ENCODE assay signal across 8 cellular contexts in the genomic region with DNA sequence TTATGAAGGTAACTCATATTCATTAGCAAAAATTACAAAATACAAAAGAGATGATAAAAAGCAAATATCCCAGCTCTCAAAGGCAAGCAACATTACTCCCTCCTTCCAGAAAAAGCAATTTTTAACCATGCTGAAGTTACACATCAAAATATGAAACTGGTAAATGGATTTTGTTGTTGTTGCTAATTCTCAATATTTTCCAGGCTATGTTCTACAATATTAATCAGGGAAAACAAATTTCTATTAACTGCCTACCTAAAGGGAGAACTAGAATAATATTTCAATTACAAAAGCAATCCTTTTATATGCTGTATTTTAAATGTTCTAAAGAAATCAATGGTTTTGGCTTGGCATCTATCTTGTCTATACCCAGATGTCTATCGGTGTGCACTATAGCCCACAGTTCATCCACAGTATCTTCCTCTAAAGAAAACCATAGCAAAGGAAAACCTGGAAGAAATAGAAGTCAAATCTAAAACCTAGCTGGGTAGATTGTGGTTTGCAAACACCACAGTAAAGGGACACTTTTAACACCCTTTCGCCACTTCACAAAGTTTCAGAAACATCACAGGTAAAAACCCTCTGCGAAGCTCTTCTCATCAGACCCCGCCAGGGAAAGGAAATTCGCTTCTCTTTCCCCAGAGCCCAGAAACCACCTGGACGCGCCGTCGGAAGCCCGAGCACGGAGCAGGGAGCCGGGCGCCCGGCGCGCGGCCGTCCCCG. TPM values are rescaled to one million over a fixed set of nuclear protein-coding genes. Genes with fewer than 3 reads are reported as not detected.
DNase-seq lines count a peak whose midpoint lies in the region; ATAC-seq and TF ChIP-seq lines count a peak whose summit lies in the region.

No MANE protein-coding gene starts in this region.

- H3K9ac ChIP-seq in OCI-LY1 (ENCODE audit: low read length) (peak overlapping the region; percentile 81), skeletal muscle tissue (ENCODE audit: low read depth in 1 of 3, low read length in 3 of 3) (peak overlapping the region in 2 of 3 donors; percentile 34 to 67)

- peak; percentile 3 for ATAC-seq in CD8-positive, alpha-beta T cell
- ATAC-seq in GM21528 (IDR thresholded peaks at IDR 0.05; ENCODE audit: low FRiP score, unreplicated experiment) (peak; percentile 16), gastroesophageal sphincter (peak; percentile 29), GM21526 (IDR thresholded peaks at IDR 0.05; ENCODE audit: low FRiP score, unreplicated experiment) (no peak)

- H3K27ac ChIP-seq in CD8-positive, alpha-beta T cell (ENCODE audit: low read depth, low read length), result peak overlapping the region; percentile 46
- H3K27ac ChIP-seq in OCI-LY1 (ENCODE audit: low read depth, low read length, poor library complexity, severe bottlenecking) (peak overlapping the region; percentile 49), gastroesophageal sphincter (peak overlapping the region; percentile 15 to 86 (median 80)), skeletal muscle tissue (ENCODE audit: low read depth, low read length) (no peak overlapping the region)

- intact Hi-C loops in CD8-positive, alpha-beta T cell (cut with DNase I, micrococcal nuclease), result loop anchor here (2.0 to 10.0 kb wide), 4 partner anchors 31 to 269 kb away; partner anchors contain the start of genes ATXN3 (in 1 of the 2) and TC2N (in 1 of the 2)

- 18 to 57% methylated on average over 2 to 9 of the region's 19 CpGs for WGBS in gastroesophageal sphincter (ENCODE audit: low coverage in 1 of 2), 2 donors

- H3K36me3 Mint-ChIP-seq in CD8-positive, alpha-beta T cell, result peaks cover 40% of the 10 kb centered on the region

- H3K4me3 ChIP-seq in CD8-positive, alpha-beta T cell (ENCODE audit: low read depth, low read length), result peak overlapping the region; percentile 70
- H3K4me3 ChIP-seq in OCI-LY1 (ENCODE audit: low read depth, low read length, poor library complexity, severe bottlenecking), result peak overlapping the region; percentile 97
- peak overlapping the region; percentile 63 to 74 for H3K4me3 ChIP-seq in gastroesophageal sphincter
- peak overlapping the region in 1 of 3 donors; percentile 73 for H3K4me3 ChIP-seq in skeletal muscle tissue (ENCODE audit: low read length in 3 of 3)

- H3K27ac Mint-ChIP-seq in CD8-positive, alpha-beta T cell, result peak overlapping the region; percentile 65

- H3F3A ChIP-seq in OCI-LY1 (ENCODE audit: insufficient read depth, low read length), result no peaks in the 10 kb centered on the region

- H2AFZ ChIP-seq in OCI-LY1 (ENCODE audit: low read length), result no peak overlapping the region

- no peak for TF ChIP-seq POLR2A in gastroesophageal sphincter (IDR thresholded peaks at IDR 0.05)

- no peaks in the 10 kb centered on the region for H3K9me3 ChIP-seq in CD8-positive, alpha-beta T cell (ENCODE audit: low read length)
- no peaks in the 10 kb centered on the region for H3K9me3 ChIP-seq in OCI-LY1 (ENCODE audit: low read length)
- no peaks in the 10 kb centered on the region for H3K9me3 ChIP-seq in gastroesophageal sphincter
- no peaks in the 10 kb centered on the region for H3K9me3 ChIP-seq in skeletal muscle tissue (ENCODE audit: control insufficient read depth in 3 of 3, low read length in 3 of 3)

- peak overlapping the region; percentile 93 for H3K4me3 Mint-ChIP-seq in CD8-positive, alpha-beta T cell

- no peaks in the 10 kb centered on the region for H3K9me3 Mint-ChIP-seq in CD8-positive, alpha-beta T cell

- no peaks in the 10 kb centered on the region for H3K36me3 ChIP-seq in CD8-positive, alpha-beta T cell (ENCODE audit: insufficient read depth, low read length)
- H3K36me3 ChIP-seq in OCI-LY1 (ENCODE audit: insufficient read depth, low read length), result no peaks in the 10 kb centered on the region
- no peaks in the 10 kb centered on the region for H3K36me3 ChIP-seq in gastroesophageal sphincter
- H3K36me3 ChIP-seq in skeletal muscle tissue (ENCODE audit: control insufficient read depth in 3 of 3, insufficient read depth in 3 of 3, low read length in 3 of 3), result no peaks in the 10 kb centered on the region

- TF ChIP-seq CTCF in CD8-positive, alpha-beta T cell (IDR thresholded peaks at IDR 0.05), result no peak
- TF ChIP-seq CTCF in OCI-LY1 (IDR thresholded peaks at IDR 0.05; ENCODE audit: low read length) (no peak), gastroesophageal sphincter (IDR thresholded peaks at IDR 0.05) (no peak)

- no peaks in the 10 kb centered on the region for H4K20me1 ChIP-seq in OCI-LY1 (ENCODE audit: insufficient read depth, low read length)

- TF ChIP-seq EP300 in gastroesophageal sphincter (IDR thresholded peaks at IDR 0.05), result no peak

- no peaks in the 10 kb centered on the region for H3K27me3 Mint-ChIP-seq in CD8-positive, alpha-beta T cell (ENCODE audit: low read depth)

- CTCF ChIA-PET in CD8-positive, alpha-beta T cell (lab: Charles Lee), result interaction anchor here (0.6 to 1.6 kb wide), 6 partner anchors 38 to 80 kb away, joined by 3 to 8 read pairs (median 3); no protein-coding TSS in a partner anchor

- no peaks in the 10 kb centered on the region for H3K27me3 ChIP-seq in CD8-positive, alpha-beta T cell (ENCODE audit: insufficient read depth, low read length)
- H3K27me3 ChIP-seq in OCI-LY1 (ENCODE audit: insufficient read depth, low read length), result no peaks in the 10 kb centered on the region
- peaks cover 43% of the 10 kb centered on the region for H3K27me3 ChIP-seq in gastroesophageal sphincter
- peaks cover 7 to 18% (median 15%) of the 10 kb centered on the region in 3 donors for H3K27me3 ChIP-seq in skeletal muscle tissue (ENCODE audit: control insufficient read depth in 3 of 3, insufficient read depth in 3 of 3, low read length in 3 of 3)

- H3K4me1 Mint-ChIP-seq in CD8-positive, alpha-beta T cell (ENCODE audit: low read depth), result peaks cover 76% of the 10 kb centered on the region

- peak overlapping the region; percentile 100 for H3K4me2 ChIP-seq in OCI-LY1 (ENCODE audit: low read length)

- peaks cover 26% of the 10 kb centered on the region for H3K4me1 ChIP-seq in CD8-positive, alpha-beta T cell (ENCODE audit: insufficient read depth, low read length)
- peaks cover 76% of the 10 kb centered on the region for H3K4me1 ChIP-seq in OCI-LY1 (ENCODE audit: insufficient read depth, low read length, severe bottlenecking)
- peaks cover 0 to 19% (median 9%) of the 10 kb centered on the region in 3 donors for H3K4me1 ChIP-seq in gastroesophageal sphincter
- H3K4me1 ChIP-seq in skeletal muscle tissue (ENCODE audit: control insufficient read depth in 3 of 3, insufficient read depth in 3 of 3, low read length in 3 of 3), result peaks cover 0 to 2% (median 0%) of the 10 kb centered on the region in 3 donors

- peak in 3 of 7 experiments; percentile 9 to 29 (median 21) for DNase-seq in CD8-positive, alpha-beta T cell
- DNase-seq in AG08396 (ENCODE audit: low spot score) (no peak), RKO (ENCODE audit: low spot score) (no peak)

- POLR2A ChIA-PET in CD8-positive, alpha-beta T cell (lab: Charles Lee), result interaction anchor here (0.8 to 2.6 kb wide), 18 partner anchors 10 to 76 kb away, joined by 3 to 18 read pairs (median 4); partner anchors contain the start of gene TC2N

- no peaks in the 10 kb centered on the region for H3K9me2 ChIP-seq in OCI-LY1 (ENCODE audit: low read depth, low read length)

- H3K79me2 ChIP-seq in OCI-LY1 (ENCODE audit: insufficient read depth, low read length), result peaks cover 34% of the 10 kb centered on the region

RNA-seq across cellular contexts. Expression of gene TC2N, which starts 32.0 kb away (rescaled TPM):
- 100 to 1,000 TPM; 132 TPM for total RNA-seq in CD8-positive, alpha-beta T cell
- total RNA-seq in gastroesophageal sphincter (10 to 100 TPM; 19.9 to 38.6 (median 29.2) TPM), skeletal muscle tissue (5.7 TPM)
